In genomic region chr5:112794410-112794809, GRCh38 we compare ENCODE assay signal across 2 cellular contexts.
TF ChIP-seq lines count a peak whose summit lies in the region.

No MANE protein-coding gene starts in this region.

TF ChIP-seq in GM23338, 12 proteins besides CTCF, POLR2A, EP300 and RAD21:
- TF ChIP-seq CREB1 (CRISPR knock-in tag; IDR thresholded peaks at IDR 0.05; ENCODE audit: low read depth), result no peak
- no peak for TF ChIP-seq ZNF331 (CRISPR knock-in tag; IDR thresholded peaks at IDR 0.05; ENCODE audit: low read depth)
- TF ChIP-seq JUNB (IDR thresholded peaks at IDR 0.05; ENCODE audit: unreplicated experiment), result no peak
- TF ChIP-seq NANOG (IDR thresholded peaks at IDR 0.05; ENCODE audit: borderline replicate concordance), result no peak
- TF ChIP-seq REST (IDR thresholded peaks at IDR 0.05; ENCODE audit: unreplicated experiment), result no peak
- no peak for TF ChIP-seq ZNF462 (CRISPR knock-in tag; IDR thresholded peaks at IDR 0.05)
- no peak for TF ChIP-seq ZNF114 (CRISPR knock-in tag; IDR thresholded peaks at IDR 0.05)
- no peak for TF ChIP-seq EZH2 (IDR thresholded peaks at IDR 0.05; ENCODE audit: low read depth, unreplicated experiment)
- no peak for TF ChIP-seq ETS1 (IDR thresholded peaks at IDR 0.05)
- TF ChIP-seq STAT1 (IDR thresholded peaks at IDR 0.05; ENCODE audit: unreplicated experiment), result no peak
- no peak for TF ChIP-seq EZH2phosphoT487 (IDR thresholded peaks at IDR 0.05; ENCODE audit: unreplicated experiment)
- no peak for TF ChIP-seq POLR2AphosphoS5 (IDR thresholded peaks at IDR 0.05; ENCODE audit: low read depth)

TF ChIP-seq in K562, 482 proteins besides CTCF, POLR2A, EP300 and RAD21:
- TF ChIP-seq TAF7 (tag; IDR thresholded peaks at IDR 0.05) (no peak), LARP7 (IDR thresholded peaks at IDR 0.05) (no peak), TBP (optimal IDR thresholded peaks at IDR 0.05; ENCODE audit: low read depth, low read length) (no peak), ZNF507 (tag; conservative IDR thresholded peaks at IDR 0.05) (no peak), JUN (IDR thresholded peaks at IDR 0.05; ENCODE audit: borderline replicate concordance, low read depth, low read length) (no peak), JUN (CRISPR knock-in tag; IDR thresholded peaks at IDR 0.05; ENCODE audit: borderline replicate concordance) (no peak)
